Comparison of ENCODE assay signal across 8 cellular contexts in the genomic region with DNA sequence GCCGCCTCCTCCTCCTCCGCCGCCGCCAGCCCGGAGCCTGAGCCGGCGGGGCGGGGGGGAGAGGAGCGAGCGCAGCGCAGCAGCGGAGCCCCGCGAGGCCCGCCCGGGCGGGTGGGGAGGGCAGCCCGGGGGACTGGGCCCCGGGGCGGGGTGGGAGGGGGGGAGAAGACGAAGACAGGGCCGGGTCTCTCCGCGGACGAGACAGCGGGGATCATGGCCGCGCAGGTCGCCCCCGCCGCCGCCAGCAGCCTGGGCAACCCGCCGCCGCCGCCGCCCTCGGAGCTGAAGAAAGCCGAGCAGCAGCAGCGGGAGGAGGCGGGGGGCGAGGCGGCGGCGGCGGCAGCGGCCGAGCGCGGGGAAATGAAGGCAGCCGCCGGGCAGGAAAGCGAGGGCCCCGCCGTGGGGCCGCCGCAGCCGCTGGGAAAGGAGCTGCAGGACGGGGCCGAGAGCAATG. TPM values are rescaled to one million over a fixed set of nuclear protein-coding genes. Genes with fewer than 3 reads are reported as not detected.
DNase-seq lines count a peak whose midpoint lies in the region; ATAC-seq and TF ChIP-seq lines count a peak whose summit lies in the region.

No MANE protein-coding gene starts in this region.

- ATAC-seq in heart left ventricle: peak in 2 of 4 donors; percentile 0 to 1
- no peak for ATAC-seq in GM19455 (IDR thresholded peaks at IDR 0.05; ENCODE audit: unreplicated experiment)

- no peaks in the 10 kb centered on the region for H3K9me3 ChIP-seq in heart left ventricle
- H3K9me3 ChIP-seq in skeletal muscle tissue (ENCODE audit: control insufficient read depth in 3 of 3, low read length in 3 of 3): no peaks in the 10 kb centered on the region

- intact Hi-C loops in heart left ventricle (cut with DNase I): loop anchor here in 8 of 10 donors (2.0 to 5.0 kb wide), 5 partner anchors 27 to 91 kb away; a partner anchor contains a TSS

- H3K4me3 ChIP-seq in heart left ventricle (peak overlapping the region; percentile 80 to 96 (median 92)), skeletal muscle tissue (ENCODE audit: low read length in 3 of 3) (peak overlapping the region in 2 of 3 donors; percentile 80 to 84)

- H3K27me3 ChIP-seq in heart left ventricle (peaks cover 0 to 4% (median 0%) of the 10 kb centered on the region in 9 donors), skeletal muscle tissue (ENCODE audit: control insufficient read depth in 3 of 3, insufficient read depth in 3 of 3, low read length in 3 of 3) (no peaks in the 10 kb centered on the region)

- no peak for TF ChIP-seq CTCF in heart left ventricle (IDR thresholded peaks at IDR 0.05)

- peak overlapping the region; percentile 74 to 89 (median 79) for H3K9ac ChIP-seq in skeletal muscle tissue (ENCODE audit: low read depth in 1 of 3, low read length in 3 of 3)

- H3K27ac ChIP-seq in heart left ventricle: peak overlapping the region; percentile 89 to 98 (median 96)
- peak overlapping the region; percentile 96 for H3K27ac ChIP-seq in skeletal muscle tissue (ENCODE audit: low read depth, low read length)

- H3K4me1 ChIP-seq in heart left ventricle (peaks cover 18 to 62% (median 56%) of the 10 kb centered on the region in 12 donors), skeletal muscle tissue (ENCODE audit: control insufficient read depth in 3 of 3, insufficient read depth in 3 of 3, low read length in 3 of 3) (peaks cover 60 to 65% (median 63%) of the 10 kb centered on the region in 3 donors)

- 1 to 2% (median 1%) methylated on average over 10 to 57 of the region's 60 CpGs for WGBS in heart left ventricle, 4 donors

- no peak for TF ChIP-seq POLR2A in heart left ventricle (IDR thresholded peaks at IDR 0.05)

- peak; percentile 83 for DNase-seq in DMS53 (lab: John Stamatoyannopoulos, UW)
- DNase-seq in DMS53 treated with DMSO at 0.1 percent for 48 hours (lab: John Stamatoyannopoulos, UW; ENCODE audit: unreplicated experiment): no peak
- DNase-seq in activated CD4-positive, alpha-beta T cell treated with anti-CD3 and anti-CD28 coated beads for 48 hours: peak; percentile 40
- DNase-seq in heart left ventricle: peak in 1 of 5 donors; percentile 74
- DNase-seq in NCI-H1092 treated with DMSO at 0.1 percent for 48 hours (lab: John Stamatoyannopoulos, UW): no peak
- DNase-seq in DMS153 (lab: John Stamatoyannopoulos, UW): no peak

- H3K36me3 ChIP-seq in heart left ventricle: no peaks in the 10 kb centered on the region
- no peaks in the 10 kb centered on the region for H3K36me3 ChIP-seq in skeletal muscle tissue (ENCODE audit: control insufficient read depth in 3 of 3, insufficient read depth in 3 of 3, low read length in 3 of 3)

RNA-seq across cellular contexts. Expression of a gene that starts 0.4 kb away (rescaled TPM):
- total RNA-seq in heart left ventricle: 10 to 100 TPM; 29.0 to 73.9 (median 49.9) TPM
- 10 to 100 TPM; 14.1 to 33.0 TPM for polyA plus RNA-seq in heart left ventricle
- 18.8 TPM for total RNA-seq in skeletal muscle tissue

Comparison
In these comparisons a context has a peak if more than half of its experiments do, and no peak if none do; other contexts are left out.
1. DNase-seq: peak in DMS53 (single experiment) and activated CD4-positive, alpha-beta T cell treated with anti-CD3 and anti-CD28 coated beads for 48 hours (single experiment); none in DMS53 treated with DMSO at 0.1 percent for 48 hours (single experiment), NCI-H1092 treated with DMSO at 0.1 percent for 48 hours (single experiment) and DMS153 (single experiment).